Comparison of ENCODE assay signal across 1 cellular context in genomic region chr4:52834641-52835456, GRCh38. TPM values are rescaled to one million over a fixed set of nuclear protein-coding genes. Genes with fewer than 3 reads are reported as not detected.
"Had no signal": no experiment of that assay in that cellular context is flagged by ENCODE, and none has a peak within 500 bp of the region (broad histone marks: within the 10 kb centered on the region; RNA-seq: fewer than 3 reads in every experiment).

No MANE protein-coding gene starts in this region.

RNA-seq across cellular contexts. Expression of gene RASL11B, which starts 27.3 kb away (rescaled TPM):
- total RNA-seq: T-helper 17 cell had no signal
